12 cellular contexts compared by ENCODE assay signal in the genomic region with DNA sequence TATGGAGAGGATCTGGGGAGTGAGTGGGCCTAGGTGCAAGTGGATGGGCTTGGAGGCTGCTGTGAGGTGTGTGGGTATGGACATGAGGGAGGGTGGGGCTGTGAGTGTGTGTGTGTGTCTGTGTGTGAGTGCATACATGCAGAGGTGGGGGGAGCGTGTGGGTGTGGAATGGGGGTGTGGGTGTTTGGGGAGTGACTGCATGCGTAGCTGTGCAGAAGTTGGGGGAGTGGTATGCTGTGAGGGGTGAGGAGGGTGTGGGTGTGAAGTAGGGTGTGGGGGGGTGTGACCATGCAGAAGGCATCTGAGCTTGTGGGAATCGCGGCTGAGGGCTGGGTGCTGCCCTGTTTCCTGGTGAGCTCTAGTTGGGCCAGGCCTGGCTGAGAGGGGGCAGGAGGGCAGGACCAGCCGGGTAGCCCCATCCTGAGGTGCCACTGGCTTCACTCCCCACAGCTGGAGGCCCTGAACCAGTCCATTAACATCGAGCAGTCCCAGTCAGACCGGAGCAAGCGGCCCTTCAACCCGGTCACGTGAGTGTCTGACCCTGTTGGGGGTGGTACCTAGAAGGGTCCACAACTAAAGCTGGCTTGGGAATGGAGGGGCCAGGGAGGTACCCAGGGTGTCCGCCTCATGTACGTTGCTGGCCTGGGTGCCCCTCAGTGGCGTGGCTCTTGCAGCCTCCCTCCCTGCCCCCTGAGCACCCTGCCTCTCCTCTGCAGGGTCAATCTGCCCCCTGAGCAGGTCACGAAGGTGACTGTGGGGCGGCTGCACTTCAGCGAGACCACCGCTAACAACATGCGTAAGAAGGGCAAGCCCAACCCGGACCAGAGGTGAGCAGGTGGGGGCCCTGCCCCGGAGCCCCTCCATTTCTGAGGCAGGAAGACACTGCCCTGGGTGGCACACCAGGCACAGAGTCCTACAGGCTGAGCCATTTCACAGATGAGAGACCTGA. TPM values are rescaled to one million over a fixed set of nuclear protein-coding genes. Genes with fewer than 3 reads are reported as not detected.
A peak's percentile ranks its signal among the peaks of the same experiment; 100 is the strongest.
DNase-seq lines count a peak whose midpoint lies in the region; ATAC-seq and TF ChIP-seq lines count a peak whose summit lies in the region.
"Had no signal": no experiment of that assay in that cellular context is flagged by ENCODE, and none has a peak within 500 bp of the region (broad histone marks: within the 10 kb centered on the region; RNA-seq: fewer than 3 reads in every experiment).

No MANE protein-coding gene starts in this region.

- H3K4me1 Mint-ChIP-seq in neural progenitor cell (peaks cover 28% of the 10 kb centered on the region), MCF 10A (ENCODE audit: insufficient read depth, unreplicated experiment) (no peaks in the 10 kb centered on the region)

- H3K79me2 ChIP-seq in HCT116 (ENCODE audit: insufficient read depth, low read length) (no peaks in the 10 kb centered on the region), neural progenitor cell (ENCODE audit: low read depth) (no peaks in the 10 kb centered on the region)

- no peak for TF ChIP-seq RAD21 in HCT116 (IDR thresholded peaks at IDR 0.05; ENCODE audit: low read depth)

- H3F3A ChIP-seq in neural progenitor cell (ENCODE audit: low read depth), result no peaks in the 10 kb centered on the region

- H2AFZ ChIP-seq in HCT116 (ENCODE audit: low read depth, low read length, poor library complexity, severe bottlenecking), result no peak overlapping the region
- H2AFZ ChIP-seq in neural progenitor cell (replicated peaks), result no peak overlapping the region

- no peaks in the 10 kb centered on the region for H3K9me3 ChIP-seq in BLaER1 treated with 17β-estradiol and CSF1 and Interleukin-3, amounts not matched to agents 10 nM and 100 nM (replicated peaks in 1 of 11)
- H3K9me3 ChIP-seq in HCT116 (ENCODE audit: control insufficient read depth in 1 of 2, insufficient read depth in 1 of 2, low read depth in 1 of 2, low read length in 2 of 2) (no peaks in the 10 kb centered on the region), neural progenitor cell (ENCODE audit: low read depth) (no peaks in the 10 kb centered on the region)
- H3K9me3 ChIP-seq: esophagus squamous epithelium had no signal

- H3K4me2 ChIP-seq in BLaER1 treated with 17β-estradiol and CSF1 and Interleukin-3, amounts not matched to agents 10 nM and 100 nM, result peak overlapping the region in 7 of 11 experiments; percentile 1 to 85 (median 78); a peak in 6 of 22 replicates
- H3K4me2 ChIP-seq in HCT116 (ENCODE audit: low read length) (no peak overlapping the region), neural progenitor cell (no peak overlapping the region)

- CTCF ChIA-PET in HCT116 (lab: Charles Lee) (interaction anchor here (1.3 to 1.4 kb wide), 2 partner anchors 12 to 28 kb away, joined by 5 to 6 read pairs; no protein-coding TSS in a partner anchor), MCF 10A (lab: Yijun Ruan, JAX) (interaction anchor here (0.6 to 1.6 kb wide), 11 partner anchors 12 to 396 kb away, joined by 3 to 12 read pairs (median 4); no protein-coding TSS in a partner anchor)

- peak overlapping the region; percentile 76 for H3K27ac Mint-ChIP-seq in neural progenitor cell
- no peak overlapping the region for H3K27ac Mint-ChIP-seq in MCF 10A (ENCODE audit: low read depth, unreplicated experiment)

- TF ChIP-seq CTCF in HCT116 (IDR thresholded peaks at IDR 0.05 in 2 of 3, conservative IDR thresholded peaks at IDR 0.05 in 1 of 3; ENCODE audit: borderline replicate concordance in 1 of 3, insufficient read depth in 1 of 3, low read depth in 2 of 3, low read length in 2 of 3) (no peak), dorsolateral prefrontal cortex (IDR thresholded peaks at IDR 0.05 in 54 of 56, conservative IDR thresholded peaks at IDR 0.05 in 2 of 56; ENCODE audit: low read depth in 1 of 56, partially characterized antibody in 56 of 56) (no peak), neural progenitor cell (IDR thresholded peaks at IDR 0.05) (no peak), MCF 10A (IDR thresholded peaks at IDR 0.05; ENCODE audit: unreplicated experiment) (no peak)

- TF ChIP-seq POLR2A in HCT116 (IDR thresholded peaks at IDR 0.05; ENCODE audit: borderline replicate concordance, extremely low read depth, insufficient read depth, insufficient read length), result no peak

- peaks cover 22 to 49% (median 41%) of the 10 kb centered on the region in 10 experiments for H3K4me1 ChIP-seq in BLaER1 treated with 17β-estradiol and CSF1 and Interleukin-3, amounts not matched to agents 10 nM and 100 nM
- H3K4me1 ChIP-seq in HCT116 (ENCODE audit: control insufficient read depth in 1 of 2, insufficient read depth in 2 of 2, low read length in 2 of 2) (peaks cover 10 to 12% of the 10 kb centered on the region in 2 experiments), neural progenitor cell (no peaks in the 10 kb centered on the region)

- H3K9ac ChIP-seq in BLaER1 treated with 17β-estradiol and CSF1 and Interleukin-3, amounts not matched to agents 10 nM and 100 nM, result no peak overlapping the region
- H3K9ac ChIP-seq in HCT116 (ENCODE audit: low read length) (no peak overlapping the region), neural progenitor cell (no peak overlapping the region)

- H4K20me1 ChIP-seq in BLaER1 treated with 17β-estradiol and CSF1 and Interleukin-3, amounts not matched to agents 10 nM and 100 nM, result peaks cover 0 to 28% (median 0%) of the 10 kb centered on the region in 11 experiments; a peak in 1 of 22 replicates
- no peaks in the 10 kb centered on the region for H4K20me1 ChIP-seq in HCT116 (ENCODE audit: insufficient read depth)
- H4K20me1 ChIP-seq in neural progenitor cell (ENCODE audit: low read depth), result no peaks in the 10 kb centered on the region

- H3K9me3 Mint-ChIP-seq in neural progenitor cell (no peaks in the 10 kb centered on the region), MCF 10A (ENCODE audit: unreplicated experiment) (no peaks in the 10 kb centered on the region)

- H3K9me2 ChIP-seq in HCT116 (ENCODE audit: insufficient read depth), result no peaks in the 10 kb centered on the region

- H3K4me3 ChIP-seq in BLaER1 treated with 17β-estradiol and CSF1 and Interleukin-3, amounts not matched to agents 10 nM and 100 nM, result no peak overlapping the region
- H3K4me3 ChIP-seq in HCT116 (replicated peaks in 1 of 2; ENCODE audit: low read depth in 1 of 2, low read length in 2 of 2), result no peak overlapping the region
- H3K4me3 ChIP-seq in dorsolateral prefrontal cortex, result no peak overlapping the region
- no peak overlapping the region for H3K4me3 ChIP-seq in neural progenitor cell
- H3K4me3 ChIP-seq: esophagus squamous epithelium had no signal

- H3K27me3 Mint-ChIP-seq in neural progenitor cell (ENCODE audit: insufficient read depth, low read depth), result no peaks in the 10 kb centered on the region
- H3K27me3 Mint-ChIP-seq in MCF 10A (ENCODE audit: insufficient read depth, unreplicated experiment), result no peaks in the 10 kb centered on the region

- H3K27me3 ChIP-seq in BLaER1 treated with 17β-estradiol and CSF1 and Interleukin-3, amounts not matched to agents 10 nM and 100 nM, result no peaks in the 10 kb centered on the region
- H3K27me3 ChIP-seq in HCT116 (ENCODE audit: insufficient read depth, low read length) (no peaks in the 10 kb centered on the region), dorsolateral prefrontal cortex (no peaks in the 10 kb centered on the region), neural progenitor cell (no peaks in the 10 kb centered on the region)
- H3K27me3 ChIP-seq: esophagus squamous epithelium had no signal

- POLR2A ChIA-PET in HCT116 (lab: Charles Lee), result no interaction called here
- POLR2A ChIA-PET in MCF 10A (lab: Yijun Ruan, JAX), result no interaction called here

- no peaks in the 10 kb centered on the region for H3K36me3 ChIP-seq in BLaER1 treated with 17β-estradiol and CSF1 and Interleukin-3, amounts not matched to agents 10 nM and 100 nM
- H3K36me3 ChIP-seq in HCT116 (ENCODE audit: control insufficient read depth in 1 of 2, insufficient read depth in 2 of 2, low read length in 2 of 2), result peaks cover 3 to 7% of the 10 kb centered on the region in 2 experiments; a peak in 1 of 4 replicates
- no peaks in the 10 kb centered on the region for H3K36me3 ChIP-seq in neural progenitor cell
- H3K36me3 ChIP-seq: esophagus squamous epithelium, WERI-Rb-1 had no signal

- H3K36me3 Mint-ChIP-seq in neural progenitor cell (peaks cover 5% of the 10 kb centered on the region), MCF 10A (ENCODE audit: insufficient read depth, unreplicated experiment) (peaks cover 11% of the 10 kb centered on the region)

- BruUV-seq in HCT116 (replicated peaks; lab: Mats Ljungman, UMichigan), result no TSS peak
- BruUV-seq in MCF 10A (replicated peaks; lab: Mats Ljungman, UMichigan), result no TSS peak

- ATAC-seq in HCT116, result peak; percentile 15; the same call in 1 of the 2 replicates

- intact Hi-C loops in HCT116 (cut with micrococcal nuclease), result loop anchor here (1.0 kb wide), 2 partner anchors 24 to 29 kb away; a partner anchor contains a TSS
- intact Hi-C loops in dorsolateral prefrontal cortex (cut with DNase I), result loop anchor here in 1 of 2 donors (1.0 to 2.0 kb wide), 2 partner anchors 15 to 29 kb away; no protein-coding TSS in a partner anchor
- intact Hi-C loops in MCF 10A (cut with micrococcal nuclease), result loop anchor here (1.0 kb wide), 1 partner anchor 29 kb away; no protein-coding TSS in a partner anchor

- DNase-seq in HCT116 (ENCODE audit: low read depth, low spot score), result no peak
- no peak for DNase-seq in dorsolateral prefrontal cortex
- no peak for DNase-seq in neural progenitor cell (ENCODE audit: low spot score)
- DNase-seq in NCI-H526 (lab: John Stamatoyannopoulos, UW), result no peak
- DNase-seq in NCI-H748 treated with DMSO at 0.1 percent for 48 hours (lab: John Stamatoyannopoulos, UW), result no peak
- no peak for DNase-seq in NCI-H446 (lab: John Stamatoyannopoulos, UW)
- DNase-seq in MCF 10A (ENCODE audit: unreplicated experiment), result no peak
- DNase-seq: DMS 273 treated with DMSO at 0.1 percent for 48 hours, esophagus squamous epithelium, NCI-H510A had no signal

- RAD21 ChIA-PET in HCT116 (lab: Charles Lee; ENCODE audit: low non-redundant PET in 1 of 2, low total read pairs in 2 of 2, uncharacterized antibody in 2 of 2, unreplicated experiment in 2 of 2), result no interaction called here

- H3K27ac ChIP-seq in BLaER1 treated with 17β-estradiol and CSF1 and Interleukin-3, amounts not matched to agents 10 nM and 100 nM, result no peak overlapping the region
- H3K27ac ChIP-seq in HCT116 (ENCODE audit: low read depth, low read length) (no peak overlapping the region), dorsolateral prefrontal cortex (peak overlapping the region in 57 of 59 donors; percentile 25 to 99 (median 79)), neural progenitor cell (no peak overlapping the region)
- H3K27ac ChIP-seq: esophagus squamous epithelium, WERI-Rb-1 had no signal

- H3K4me3 Mint-ChIP-seq in neural progenitor cell (no peak overlapping the region), MCF 10A (ENCODE audit: unreplicated experiment) (no peak overlapping the region)

RNA-seq across cellular contexts. Expression of a gene that starts 16.5 kb away (rescaled TPM):
- total RNA-seq in HCT116 (2021; ENCODE audit: unreplicated experiment), result 160 TPM
- polyA plus RNA-seq in HCT116 (2012), result 403 and 404 TPM in 2 replicates
- 100 to 1,000 TPM in 1 of 120 experiments, 10 to 100 TPM in 119; 40.6 to 123 (median 65.5) TPM for total RNA-seq in dorsolateral prefrontal cortex
- 71.4 and 98.9 TPM in 2 replicates for total RNA-seq in neural progenitor cell (ENCODE audit: low replicate concordance)
- 184 and 300 TPM in 2 replicates for total RNA-seq in MCF 10A (2022)

RNA-seq across cellular contexts. Expression of a gene that starts 16.8 kb away (rescaled TPM):
- total RNA-seq in HCT116 (2021; ENCODE audit: unreplicated experiment), result 89.5 TPM
- 53.8 and 55.2 TPM in 2 replicates for polyA plus RNA-seq in HCT116 (2012)
- 10 to 100 TPM in 100 of 120 experiments, 1 to 10 TPM in 20; 4.7 to 24.3 (median 13.8) TPM for total RNA-seq in dorsolateral prefrontal cortex
- 51.8 and 68.9 TPM in 2 replicates for total RNA-seq in neural progenitor cell (ENCODE audit: low replicate concordance)
- 19.9 and 21.5 TPM in 2 replicates for total RNA-seq in MCF 10A (2022)

RNA-seq across cellular contexts. Expression of a gene that starts 23.4 kb away (rescaled TPM):
- total RNA-seq in HCT116 (2021; ENCODE audit: unreplicated experiment), result 52.3 TPM
- 49.0 and 50.1 TPM in 2 replicates for polyA plus RNA-seq in HCT116 (2012)
- 100 to 1,000 TPM in 87 of 120 experiments, 10 to 100 TPM in 33; 23.0 to 708 (median 141) TPM for total RNA-seq in dorsolateral prefrontal cortex
- total RNA-seq in neural progenitor cell (ENCODE audit: low replicate concordance), result 1.9 and 5.8 TPM in 2 replicates
- total RNA-seq in MCF 10A (2022), result 0.16 TPM in 1 of 2 replicates, not detected in the other

RNA-seq across cellular contexts. Expression of a gene that starts 40.9 kb away (rescaled TPM):
- total RNA-seq in HCT116 (2021; ENCODE audit: unreplicated experiment) (56.6 TPM), dorsolateral prefrontal cortex (100 to 1,000 TPM in 23 of 120 experiments, 10 to 100 TPM in 97; 47.3 to 195 (median 80.7) TPM), neural progenitor cell (ENCODE audit: low replicate concordance) (163 and 184 TPM in 2 replicates), MCF 10A (2022) (24.2 and 27.5 TPM in 2 replicates)
- polyA plus RNA-seq in HCT116 (2012), result 28.8 and 36.3 TPM in 2 replicates

RNA-seq across cellular contexts. Expression of a gene that starts 52.2 kb away (rescaled TPM):
- 17.1 TPM for total RNA-seq in HCT116 (2021; ENCODE audit: unreplicated experiment)
- 17.3 and 18.8 TPM in 2 replicates for polyA plus RNA-seq in HCT116 (2012)
- 100 to 1,000 TPM in 112 of 120 experiments, 10 to 100 TPM in 8; 72.8 to 347 (median 162) TPM for total RNA-seq in dorsolateral prefrontal cortex
- 233 and 407 TPM in 2 replicates for total RNA-seq in neural progenitor cell (ENCODE audit: low replicate concordance)
- 7.5 and 20.6 TPM in 2 replicates for total RNA-seq in MCF 10A (2022)

Comparison
In these comparisons a context has a peak if more than half of its experiments do, and no peak if none do; other contexts are left out.
1. H3K27ac ChIP-seq: peak in dorsolateral prefrontal cortex (57 of 59); none in BLaER1 treated with 17β-estradiol and CSF1 and Interleukin-3, amounts not matched to agents 10 nM and 100 nM (0 of 11), HCT116 (single experiment) and neural progenitor cell (single experiment).
2. H3K4me2 ChIP-seq: peak in BLaER1 treated with 17β-estradiol and CSF1 and Interleukin-3, amounts not matched to agents 10 nM and 100 nM (7 of 11); none in HCT116 (single experiment) and neural progenitor cell (single experiment).